Comparison of ENCODE assay signal across 32 cellular contexts in genomic region chr4:172851534-172851933, GRCh38.
DNase-seq lines count a peak whose midpoint lies in the region; ATAC-seq, FAIRE-seq and TF ChIP-seq lines count a peak whose summit lies in the region.
"Had no signal": no experiment of that assay in that cellular context is flagged by ENCODE, and none has a peak within 500 bp of the region (broad histone marks: within the 10 kb centered on the region; RNA-seq: fewer than 3 reads in every experiment).

No MANE protein-coding gene starts in this region.

- H3K18ac ChIP-seq in mesenchymal stem cell (ENCODE audit: low read depth in 1 of 2, low read length in 2 of 2): no peak overlapping the region

- no peak overlapping the region for H2AFZ ChIP-seq in mesenchymal stem cell (ENCODE audit: low read depth, low read length)
- H2AFZ ChIP-seq: GM23338, parathyroid adenoma had no signal

- no peak overlapping the region for H3K4ac ChIP-seq in mesenchymal stem cell (ENCODE audit: low read depth in 1 of 2, low read length in 2 of 2)

- H3K27ac ChIP-seq in mesenchymal stem cell (ENCODE audit: low read length, poor library complexity, severe bottlenecking) (no peak overlapping the region), pancreas (no peak overlapping the region)
- H3K27ac ChIP-seq: dorsolateral prefrontal cortex, heart left ventricle, parathyroid adenoma, upper lobe of right lung had no signal

- H3K4me1 ChIP-seq in mesenchymal stem cell (ENCODE audit: control insufficient read depth, insufficient read depth, low read depth, low read length): no peaks in the 10 kb centered on the region
- H3K4me1 ChIP-seq in pancreas: no peaks in the 10 kb centered on the region
- H3K4me1 ChIP-seq: heart left ventricle, parathyroid adenoma, upper lobe of right lung had no signal

- H3K4me3 ChIP-seq in choroid plexus epithelial cell (ENCODE audit: low read depth, low read length) (no peak overlapping the region), mesenchymal stem cell (ENCODE audit: insufficient read depth in 1 of 2, low read depth in 1 of 2, low read length in 2 of 2) (no peak overlapping the region), pancreas (no peak overlapping the region)
- H3K4me3 ChIP-seq: dorsolateral prefrontal cortex, GM23338, heart left ventricle, MG63, upper lobe of right lung had no signal

- H3K27me3 ChIP-seq in mesenchymal stem cell (ENCODE audit: control insufficient read depth in 1 of 2, insufficient read depth in 1 of 2, low read length in 2 of 2): no peaks in the 10 kb centered on the region
- no peaks in the 10 kb centered on the region for H3K27me3 ChIP-seq in pancreas
- H3K27me3 ChIP-seq: dorsolateral prefrontal cortex, heart left ventricle, MG63, upper lobe of right lung had no signal

- H2BK120ac ChIP-seq in mesenchymal stem cell (ENCODE audit: low read depth, low read length): no peak overlapping the region

- H3K36me3 ChIP-seq in mesenchymal stem cell (ENCODE audit: control insufficient read depth in 1 of 2, insufficient read depth in 2 of 2, low read depth in 1 of 2, low read length in 2 of 2) (no peaks in the 10 kb centered on the region), pancreas (no peaks in the 10 kb centered on the region)
- H3K36me3 ChIP-seq: heart left ventricle, MG63, upper lobe of right lung had no signal

- BruUV-seq in Calu3 (replicated peaks; lab: Mats Ljungman, UMichigan): no TSS peak

- H3K9ac ChIP-seq in mesenchymal stem cell (ENCODE audit: low read length): peak overlapping the region; percentile 37
- H3K9ac ChIP-seq: parathyroid adenoma had no signal

- DNase-seq in EH (ENCODE audit: low read depth) (peak; percentile 11), LHCN-M2 (ENCODE audit: low read depth) (peak; percentile 33), choroid plexus epithelial cell (ENCODE audit: low read depth) (peak; percentile 22), mesenchymal stem cell (no peak), Calu3 (no peak), pancreas (no peak)
- DNase-seq: activated CD4-positive, alpha-beta T cell treated with anti-CD3 and anti-CD28 coated beads, Interleukin-2, amount 50 U/mL, for 48 hours; activated CD8-positive, alpha-beta memory T cell treated with anti-CD3 and anti-CD28 coated beads, Interleukin-2, amount 50 U/mL, for 4 hours; activated naive CD4-positive, alpha-beta T cell treated with anti-CD3 and anti-CD28 coated beads, Interleukin-2, amount 10 ng/mL, durations not matched to agents 7 days and 5 days; C1 segment of cervical spinal cord; dorsolateral prefrontal cortex; heart left ventricle; left cardiac atrium; MG63; NCI-H1105 treated with DMSO at 0.1 percent for 48 hours; NCI-H1930; NCI-H524 treated with DMSO at 0.1 percent for 48 hours; NK-92 treated with Interleukin-12 subunit alpha and Interleukin-12 subunit beta, amount 100 ng/mL, for 24 hours; right cardiac atrium; SIG-M5; stimulated activated CD4-positive, alpha-beta T cell treated with anti-CD3 and anti-CD28 coated beads, Interleukin-2, amount 100 ng/mL, for 48 hours; substantia nigra; T-helper 1 cell; upper lobe of right lung had no signal

- no peaks in the 10 kb centered on the region for H3K79me1 ChIP-seq in mesenchymal stem cell (replicated peaks; ENCODE audit: low read length, poor library complexity, severe bottlenecking)

- intact Hi-C loops in Calu3 (cut with micrococcal nuclease; ENCODE audit: unreplicated experiment): no loop called here
- intact Hi-C loops in pancreas (cut with DNase I): no loop called here

- no peak for FAIRE-seq in pancreas (lab: Jason Lieb, UNC)
- FAIRE-seq: D721Med, GM12891 had no signal

- H3K4me3 Mint-ChIP-seq in Calu3 (ENCODE audit: low read depth, unreplicated experiment): no peak overlapping the region
- H3K4me3 Mint-ChIP-seq: activated naive CD4-positive, alpha-beta T cell treated with anti-CD3 and anti-CD28 coated beads, Interleukin-2, amount 10 ng/mL, durations not matched to agents 7 days and 5 days; central memory CD8-positive, alpha-beta T cell; GM23338 had no signal

- no peak overlapping the region for H4K91ac ChIP-seq in mesenchymal stem cell (ENCODE audit: low read length)

- TF ChIP-seq CTCF in choroid plexus epithelial cell (conservative IDR thresholded peaks at IDR 0.05; ENCODE audit: low read depth, low read length) (no peak), Calu3 (IDR thresholded peaks at IDR 0.05; ENCODE audit: unreplicated experiment) (no peak), pancreas (IDR thresholded peaks at IDR 0.05) (no peak)

- H4K8ac ChIP-seq in mesenchymal stem cell (ENCODE audit: low read length): no peak overlapping the region

- no peaks in the 10 kb centered on the region for H3K27me3 Mint-ChIP-seq in Calu3 (ENCODE audit: unreplicated experiment)
- H3K27me3 Mint-ChIP-seq: activated naive CD4-positive, alpha-beta T cell treated with anti-CD3 and anti-CD28 coated beads, Interleukin-2, amount 10 ng/mL, durations not matched to agents 7 days and 5 days; central memory CD8-positive, alpha-beta T cell had no signal

- ATAC-seq in HG03521 (IDR thresholded peaks at IDR 0.05; ENCODE audit: unreplicated experiment): no peak
- ATAC-seq in HG02840 (IDR thresholded peaks at IDR 0.05; ENCODE audit: low FRiP score, unreplicated experiment): no peak
- ATAC-seq in pancreas: no peak
- ATAC-seq: GM23338, heart left ventricle, left cardiac atrium, Panc1, right cardiac atrium, upper lobe of right lung had no signal

- no peak overlapping the region for H3K27ac Mint-ChIP-seq in Calu3 (ENCODE audit: unreplicated experiment)
- H3K27ac Mint-ChIP-seq: activated naive CD4-positive, alpha-beta T cell treated with anti-CD3 and anti-CD28 coated beads, Interleukin-2, amount 10 ng/mL, durations not matched to agents 7 days and 5 days; GM23338 had no signal

- no peak overlapping the region for H3K14ac ChIP-seq in mesenchymal stem cell (ENCODE audit: low read length in 2 of 2)

- H2AK5ac ChIP-seq in mesenchymal stem cell (ENCODE audit: low read length, severe bottlenecking): no peak overlapping the region

- H2BK15ac ChIP-seq in mesenchymal stem cell (ENCODE audit: low read depth, poor library complexity, severe bottlenecking): no peak overlapping the region

- no peak overlapping the region for H2BK12ac ChIP-seq in mesenchymal stem cell (ENCODE audit: low read length in 2 of 2)

- CTCF ChIA-PET in Calu3 (lab: Charles Lee): interaction anchor here (0.5 kb wide), 1 partner anchor 223 kb away, joined by 3 read pairs; no protein-coding TSS in a partner anchor

- no peaks in the 10 kb centered on the region for H3K4me1 Mint-ChIP-seq in Calu3 (ENCODE audit: low read depth, unreplicated experiment)
- H3K4me1 Mint-ChIP-seq: activated naive CD4-positive, alpha-beta T cell treated with anti-CD3 and anti-CD28 coated beads, Interleukin-2, amount 10 ng/mL, durations not matched to agents 7 days and 5 days; central memory CD8-positive, alpha-beta T cell; GM23338 had no signal

- H3K4me2 ChIP-seq in mesenchymal stem cell (ENCODE audit: low read length, poor library complexity, severe bottlenecking): no peak overlapping the region
- H3K4me2 ChIP-seq: GM23338 had no signal

- no peak overlapping the region for H3K23ac ChIP-seq in mesenchymal stem cell (ENCODE audit: low read length in 2 of 2)

- 0% methylated on average over 1 of the region's 1 CpG for WGBS in mesenchymal stem cell
- WGBS in pancreas, 2 donors: 3 to 26% methylated on average over 1 of the region's 1 CpG

- H3K9me3 ChIP-seq in mesenchymal stem cell (ENCODE audit: control insufficient read depth, low read length) (no peaks in the 10 kb centered on the region), pancreas (no peaks in the 10 kb centered on the region)
- H3K9me3 ChIP-seq: heart left ventricle, MG63, upper lobe of right lung had no signal

- no peaks in the 10 kb centered on the region for H3K9me3 Mint-ChIP-seq in Calu3 (ENCODE audit: low read depth, unreplicated experiment)
- H3K9me3 Mint-ChIP-seq: activated naive CD4-positive, alpha-beta T cell treated with anti-CD3 and anti-CD28 coated beads, Interleukin-2, amount 10 ng/mL, durations not matched to agents 7 days and 5 days; central memory CD8-positive, alpha-beta T cell; GM23338 had no signal

- no peaks in the 10 kb centered on the region for H3K36me3 Mint-ChIP-seq in Calu3 (ENCODE audit: insufficient read depth, unreplicated experiment)
- H3K36me3 Mint-ChIP-seq: activated naive CD4-positive, alpha-beta T cell treated with anti-CD3 and anti-CD28 coated beads, Interleukin-2, amount 10 ng/mL, durations not matched to agents 7 days and 5 days had no signal

- H2BK5ac ChIP-seq in mesenchymal stem cell (ENCODE audit: low read depth, low read length, poor library complexity, severe bottlenecking): no peak overlapping the region

Comparison
In these comparisons a context has a peak if more than half of its experiments do, and no peak if none do; other contexts are left out.
1. DNase-seq: peak in EH (single experiment), LHCN-M2 (single experiment) and choroid plexus epithelial cell (single experiment); none in mesenchymal stem cell (single experiment), Calu3 (single experiment) and pancreas (0 of 6).